ENCODE assay signal across 1 cellular context in genomic region chr3:133588784-133589465, GRCh38.
TF ChIP-seq lines count a peak whose summit lies in the region.

No MANE protein-coding gene starts in this region.

TF ChIP-seq in GM23338, 12 proteins besides CTCF, POLR2A, EP300 and RAD21 (continued from another document):
- TF ChIP-seq ETS1 (IDR thresholded peaks at IDR 0.05): no peak
- TF ChIP-seq STAT1 (IDR thresholded peaks at IDR 0.05; ENCODE audit: unreplicated experiment): no peak
- TF ChIP-seq CREB1 (CRISPR knock-in tag; IDR thresholded peaks at IDR 0.05; ENCODE audit: low read depth): no peak
- no peak for TF ChIP-seq JUNB (IDR thresholded peaks at IDR 0.05; ENCODE audit: unreplicated experiment)
- TF ChIP-seq, protein P1, sequence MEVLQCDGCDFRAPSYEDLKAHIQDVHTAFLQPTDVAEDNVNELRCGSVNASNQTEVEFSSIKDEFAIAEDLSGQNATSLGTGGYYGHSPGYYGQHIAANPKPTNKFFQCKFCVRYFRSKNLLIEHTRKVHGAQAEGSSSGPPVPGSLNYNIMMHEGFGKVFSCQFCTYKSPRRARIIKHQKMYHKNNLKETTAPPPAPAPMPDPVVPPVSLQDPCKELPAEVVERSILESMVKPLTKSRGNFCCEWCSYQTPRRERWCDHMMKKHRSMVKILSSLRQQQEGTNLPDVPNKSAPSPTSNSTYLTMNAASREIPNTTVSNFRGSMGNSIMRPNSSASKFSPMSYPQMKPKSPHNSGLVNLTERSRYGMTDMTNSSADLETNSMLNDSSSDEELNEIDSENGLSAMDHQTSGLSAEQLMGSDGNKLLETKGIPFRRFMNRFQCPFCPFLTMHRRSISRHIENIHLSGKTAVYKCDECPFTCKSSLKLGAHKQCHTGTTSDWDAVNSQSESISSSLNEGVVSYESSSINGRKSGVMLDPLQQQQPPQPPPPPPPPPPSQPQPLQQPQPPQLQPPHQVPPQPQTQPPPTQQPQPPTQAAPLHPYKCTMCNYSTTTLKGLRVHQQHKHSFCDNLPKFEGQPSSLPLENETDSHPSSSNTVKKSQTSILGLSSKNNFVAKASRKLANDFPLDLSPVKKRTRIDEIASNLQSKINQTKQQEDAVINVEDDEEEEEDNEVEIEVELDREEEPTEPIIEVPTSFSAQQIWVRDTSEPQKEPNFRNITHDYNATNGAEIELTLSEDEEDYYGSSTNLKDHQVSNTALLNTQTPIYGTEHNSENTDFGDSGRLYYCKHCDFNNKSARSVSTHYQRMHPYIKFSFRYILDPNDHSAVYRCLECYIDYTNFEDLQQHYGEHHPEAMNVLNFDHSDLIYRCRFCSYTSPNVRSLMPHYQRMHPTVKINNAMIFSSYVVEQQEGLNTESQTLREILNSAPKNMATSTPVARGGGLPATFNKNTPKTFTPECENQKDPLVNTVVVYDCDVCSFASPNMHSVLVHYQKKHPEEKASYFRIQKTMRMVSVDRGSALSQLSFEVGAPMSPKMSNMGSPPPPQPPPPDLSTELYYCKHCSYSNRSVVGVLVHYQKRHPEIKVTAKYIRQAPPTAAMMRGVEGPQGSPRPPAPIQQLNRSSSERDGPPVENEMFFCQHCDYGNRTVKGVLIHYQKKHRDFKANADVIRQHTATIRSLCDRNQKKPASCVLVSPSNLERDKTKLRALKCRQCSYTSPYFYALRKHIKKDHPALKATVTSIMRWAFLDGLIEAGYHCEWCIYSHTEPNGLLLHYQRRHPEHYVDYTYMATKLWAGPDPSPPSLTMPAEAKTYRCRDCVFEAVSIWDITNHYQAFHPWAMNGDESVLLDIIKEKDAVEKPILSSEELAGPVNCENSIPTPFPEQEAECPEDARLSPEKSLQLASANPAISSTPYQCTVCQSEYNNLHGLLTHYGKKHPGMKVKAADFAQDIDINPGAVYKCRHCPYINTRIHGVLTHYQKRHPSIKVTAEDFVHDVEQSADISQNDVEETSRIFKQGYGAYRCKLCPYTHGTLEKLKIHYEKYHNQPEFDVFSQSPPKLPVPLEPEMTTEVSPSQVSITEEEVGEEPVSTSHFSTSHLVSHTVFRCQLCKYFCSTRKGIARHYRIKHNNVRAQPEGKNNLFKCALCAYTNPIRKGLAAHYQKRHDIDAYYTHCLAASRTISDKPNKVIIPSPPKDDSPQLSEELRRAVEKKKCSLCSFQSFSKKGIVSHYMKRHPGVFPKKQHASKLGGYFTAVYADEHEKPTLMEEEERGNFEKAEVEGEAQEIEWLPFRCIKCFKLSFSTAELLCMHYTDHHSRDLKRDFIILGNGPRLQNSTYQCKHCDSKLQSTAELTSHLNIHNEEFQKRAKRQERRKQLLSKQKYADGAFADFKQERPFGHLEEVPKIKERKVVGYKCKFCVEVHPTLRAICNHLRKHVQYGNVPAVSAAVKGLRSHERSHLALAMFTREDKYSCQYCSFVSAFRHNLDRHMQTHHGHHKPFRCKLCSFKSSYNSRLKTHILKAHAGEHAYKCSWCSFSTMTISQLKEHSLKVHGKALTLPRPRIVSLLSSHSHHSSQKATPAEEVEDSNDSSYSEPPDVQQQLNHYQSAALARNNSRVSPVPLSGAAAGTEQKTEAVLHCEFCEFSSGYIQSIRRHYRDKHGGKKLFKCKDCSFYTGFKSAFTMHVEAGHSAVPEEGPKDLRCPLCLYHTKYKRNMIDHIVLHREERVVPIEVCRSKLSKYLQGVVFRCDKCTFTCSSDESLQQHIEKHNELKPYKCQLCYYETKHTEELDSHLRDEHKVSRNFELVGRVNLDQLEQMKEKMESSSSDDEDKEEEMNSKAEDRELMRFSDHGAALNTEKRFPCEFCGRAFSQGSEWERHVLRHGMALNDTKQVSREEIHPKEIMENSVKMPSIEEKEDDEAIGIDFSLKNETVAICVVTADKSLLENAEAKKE (CRISPR knock-in tag; IDR thresholded peaks at IDR 0.05): no peak
